8 cellular contexts compared by ENCODE assay signal in the genomic region with DNA sequence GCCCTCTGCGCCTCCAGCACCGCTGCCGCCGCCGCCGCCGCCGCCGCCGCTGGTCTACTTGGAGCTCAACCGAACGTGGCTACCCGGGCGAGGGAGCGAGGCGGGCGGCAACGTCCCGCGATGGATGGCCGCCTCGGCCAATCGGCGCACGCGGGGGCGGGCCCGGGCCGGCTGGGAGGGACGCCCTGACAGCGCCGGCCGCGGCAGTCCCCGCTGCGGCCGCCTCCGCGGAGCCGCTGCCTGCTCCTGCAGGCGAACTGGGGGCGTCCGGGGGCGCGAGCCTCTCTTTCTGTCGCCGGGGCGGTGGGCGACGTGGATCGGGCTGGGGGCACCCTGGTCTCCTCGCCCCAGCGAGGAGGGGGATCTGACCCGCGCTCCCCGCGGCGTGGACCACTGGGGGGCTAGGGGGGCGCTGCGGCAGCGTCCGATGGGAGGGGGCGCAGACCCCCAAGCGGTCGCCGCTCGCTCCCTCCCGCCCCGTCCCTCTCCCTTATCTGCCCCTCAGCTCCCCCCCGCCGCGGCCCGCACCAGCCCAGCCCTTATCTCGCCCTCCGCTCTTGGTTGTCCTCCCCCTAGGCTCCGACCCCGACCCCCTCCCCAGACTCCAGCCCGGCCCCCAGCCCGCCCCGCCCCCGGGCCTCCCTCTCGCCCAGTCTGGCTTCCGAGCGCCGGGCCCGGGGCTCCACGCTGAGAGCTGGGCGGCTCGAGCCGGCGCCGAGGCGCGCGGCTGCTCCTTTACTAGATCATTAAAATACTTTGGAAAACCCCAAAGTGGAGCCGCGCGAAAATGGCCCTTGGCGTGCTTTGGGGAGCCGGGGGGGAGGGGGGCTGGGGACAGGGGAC. TPM values are rescaled to one million over a fixed set of nuclear protein-coding genes. Genes with fewer than 3 reads are reported as not detected.
A peak's percentile ranks its signal among the peaks of the same experiment; 100 is the strongest.
DNase-seq lines count a peak whose midpoint lies in the region; TF ChIP-seq lines count a peak whose summit lies in the region.

A gene (minus strand): TSS at position 56 of the 843 bp plus-strand sequence.

- H3K27ac Mint-ChIP-seq in neural progenitor cell: peak within 1 kb of the TSS; percentile 100

- H3K79me2 ChIP-seq in Loucy (ENCODE audit: insufficient read depth, low read length): peaks cover 40% of the 10 kb centered on the region
- H3K79me2 ChIP-seq in neural progenitor cell (ENCODE audit: low read depth): peaks cover 41% of the 10 kb centered on the region

- H3K4me1 Mint-ChIP-seq in neural progenitor cell: peaks cover 65% of the 10 kb centered on the region

- H3K4me3 Mint-ChIP-seq in neural progenitor cell: peak within 1 kb of the TSS; percentile 94

- H3K9ac ChIP-seq in Loucy (ENCODE audit: low read depth, low read length, poor library complexity, severe bottlenecking): peak within 1 kb of the TSS; percentile 76
- H3K9ac ChIP-seq in neural progenitor cell: peak within 1 kb of the TSS; percentile 64

- H3K27ac ChIP-seq in neural progenitor cell: peak within 1 kb of the TSS; percentile 83

- H3K4me2 ChIP-seq in Loucy (ENCODE audit: low read depth, low read length, poor library complexity, severe bottlenecking) (peak within 1 kb of the TSS; percentile 98), neural progenitor cell (peak within 1 kb of the TSS; percentile 98)

- peaks cover 25% of the 10 kb centered on the region for H3K36me3 Mint-ChIP-seq in neural progenitor cell

- H3K27me3 Mint-ChIP-seq in neural progenitor cell (ENCODE audit: insufficient read depth, low read depth): peaks cover 16% of the 10 kb centered on the region

- peaks cover 56% of the 10 kb centered on the region for H3K4me1 ChIP-seq in Loucy (ENCODE audit: insufficient read depth, low read length, poor library complexity, severe bottlenecking)
- peaks cover 54% of the 10 kb centered on the region for H3K4me1 ChIP-seq in neural progenitor cell

- H3K9me3 ChIP-seq in Loucy (ENCODE audit: insufficient read depth, low read depth, low read length): no peaks in the 10 kb centered on the region
- no peaks in the 10 kb centered on the region for H3K9me3 ChIP-seq in neural progenitor cell (ENCODE audit: low read depth)

- peak; percentile 97 for DNase-seq in Daoy (ENCODE audit: low read depth)
- DNase-seq in GOT3 (lab: John Stamatoyannopoulos, UW): peak; percentile 81
- peak; percentile 91 for DNase-seq in activated gamma-delta T cell (lab: John Stamatoyannopoulos, UW)
- peak; percentile 91 for DNase-seq in fibroblast of villous mesenchyme (ENCODE audit: low read depth)
- peak; percentile 98 for DNase-seq in neural progenitor cell (ENCODE audit: low spot score)
- peak; percentile 88 for DNase-seq in stromal cell of bone marrow (ENCODE audit: low read depth)

- peaks cover 3% of the 10 kb centered on the region; the same call in 1 of the 2 replicates for H3K36me3 ChIP-seq in Loucy (ENCODE audit: insufficient read depth, low read length)
- H3K36me3 ChIP-seq in neural progenitor cell: peaks cover 6% of the 10 kb centered on the region

- H3K9me3 Mint-ChIP-seq in neural progenitor cell: no peaks in the 10 kb centered on the region

- TF ChIP-seq CTCF in Loucy (conservative IDR thresholded peaks at IDR 0.05; ENCODE audit: low read length): 0 out of 2 replicates have a peak, but pooled peaks have one; percentile 20
- TF ChIP-seq CTCF in fibroblast of villous mesenchyme (IDR thresholded peaks at IDR 0.05; ENCODE audit: insufficient read depth, low read depth, low read length): no peak
- TF ChIP-seq CTCF in neural progenitor cell (IDR thresholded peaks at IDR 0.05): peak; percentile 47

- H3F3A ChIP-seq in Loucy (ENCODE audit: low read depth) (no peaks in the 10 kb centered on the region), neural progenitor cell (ENCODE audit: low read depth) (peaks cover 27% of the 10 kb centered on the region)

- H3K9me2 ChIP-seq in Loucy (replicated peaks; ENCODE audit: low read depth, low read length): no peaks in the 10 kb centered on the region

- peak within 1 kb of the TSS; percentile 85 for H3K4me3 ChIP-seq in Loucy (ENCODE audit: low read length, poor library complexity, severe bottlenecking)
- H3K4me3 ChIP-seq in fibroblast of villous mesenchyme (ENCODE audit: low read depth, low read length): peak within 1 kb of the TSS; percentile 77
- H3K4me3 ChIP-seq in neural progenitor cell: peak within 1 kb of the TSS; percentile 97

- peak within 1 kb of the TSS; percentile 84 for H2AFZ ChIP-seq in Loucy (ENCODE audit: low read length)
- peak within 1 kb of the TSS; percentile 7 for H2AFZ ChIP-seq in neural progenitor cell (replicated peaks)

- peak; percentile 54; the same call in 1 of the 2 replicates for TF ChIP-seq POLR2A in Raji (IDR thresholded peaks at IDR 0.05; ENCODE audit: insufficient read depth, low read depth, low read length)

- H4K20me1 ChIP-seq in Loucy (ENCODE audit: insufficient read depth, low read length, poor library complexity, severe bottlenecking) (peaks cover 33% of the 10 kb centered on the region), neural progenitor cell (ENCODE audit: low read depth) (peaks cover 40% of the 10 kb centered on the region)

- H3K27me3 ChIP-seq in Loucy (ENCODE audit: insufficient read depth, low read length, poor library complexity, severe bottlenecking) (no peaks in the 10 kb centered on the region), neural progenitor cell (no peaks in the 10 kb centered on the region)

RNA-seq across cellular contexts. Expression of the gene that starts here (rescaled TPM):
- 20.8 and 21.2 TPM in 2 replicates for total RNA-seq in Daoy (2014; rRNA removed; shearing (Covaris generic))
- total RNA-seq in fibroblast of villous mesenchyme (14.8 and 15.1 TPM in 2 replicates), neural progenitor cell (ENCODE audit: low replicate concordance) (53.0 and 86.1 TPM in 2 replicates)

Comparison
In these comparisons a context has a peak if more than half of its experiments do, and no peak if none do; other contexts are left out.
1. Peak in every context shown above with its lines: DNase-seq, H3K4me3 ChIP-seq and H3K27ac ChIP-seq.